16 cellular contexts compared by ENCODE assay signal in the genomic region with DNA sequence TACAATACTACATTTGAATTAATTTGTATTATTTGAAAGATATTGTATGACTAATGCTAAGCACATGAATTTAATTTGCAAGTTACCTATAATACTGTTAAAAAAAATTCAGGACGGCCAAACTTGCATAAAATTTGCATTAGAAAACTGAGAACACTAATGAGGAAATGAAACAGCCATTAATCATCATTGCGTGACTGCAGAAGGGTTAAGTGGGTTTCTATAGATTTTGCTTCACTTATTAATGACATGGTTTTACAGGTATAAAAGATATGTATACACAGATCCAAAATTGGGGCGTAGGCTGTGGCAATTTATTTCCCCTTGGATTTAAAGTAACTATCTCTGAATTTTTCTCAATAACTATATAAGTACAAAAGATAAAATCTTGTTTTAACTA.
A peak's percentile ranks its signal among the peaks of the same experiment; 100 is the strongest.
DNase-seq lines count a peak whose midpoint lies in the region; ATAC-seq lines count a peak whose summit lies in the region.
"Had no signal": no experiment of that assay in that cellular context is flagged by ENCODE, and none has a peak within 500 bp of the region (broad histone marks: within the 10 kb centered on the region; RNA-seq: fewer than 3 reads in every experiment).

No MANE protein-coding gene starts in this region.

- peak; percentile 68 for DNase-seq in NCI-H526 treated with DMSO at 0.1 percent for 48 hours (lab: John Stamatoyannopoulos, UW)
- no peak for DNase-seq in KG1 (lab: John Stamatoyannopoulos, UW)
- DNase-seq in SW 1271 (lab: John Stamatoyannopoulos, UW) = no peak
- DNase-seq in cardiac septum (ENCODE audit: low spot score) = no peak
- DNase-seq in NCI-H2081 (lab: John Stamatoyannopoulos, UW) = no peak
- DNase-seq: CD8-positive, alpha-beta memory T cell; DMS79 treated with DMSO at 0.1 percent for 48 hours; H9; NCI-H187; NCI-H345; NCI-H69; SJCRH30 had no signal

- intact Hi-C loops in cardiac septum (cut with DNase I) = no loop called here

- ATAC-seq in GM18511 (IDR thresholded peaks at IDR 0.05; ENCODE audit: unreplicated experiment) (peak; percentile 59), GM19452 (IDR thresholded peaks at IDR 0.05; ENCODE audit: unreplicated experiment) (peak; percentile 58), HG03354 (IDR thresholded peaks at IDR 0.05; ENCODE audit: poor library complexity, severe bottlenecking, unreplicated experiment) (peak; percentile 73)
- ATAC-seq: K562 had no signal
